Comparison of ENCODE assay signal across 2 cellular contexts in genomic region chr9:87123830-87124229, GRCh38.
TF ChIP-seq lines count a peak whose summit lies in the region.

No MANE protein-coding gene starts in this region.

TF ChIP-seq in SK-N-SH, 30 proteins besides CTCF, POLR2A, EP300 and RAD21:
- no peak for TF ChIP-seq REST (IDR thresholded peaks at IDR 0.05; ENCODE audit: low read depth, low read length)
- no peak for TF ChIP-seq RCOR1 (IDR thresholded peaks at IDR 0.05; ENCODE audit: low read length)
- no peak for TF ChIP-seq TAF1 (IDR thresholded peaks at IDR 0.05; ENCODE audit: borderline replicate concordance, low read depth, low read length)
- TF ChIP-seq RXRA (IDR thresholded peaks at IDR 0.05; ENCODE audit: borderline replicate concordance, low read depth): no peak
- no peak for TF ChIP-seq RFX5 (IDR thresholded peaks at IDR 0.05; ENCODE audit: low read length)
- no peak for TF ChIP-seq IRF3 (IDR thresholded peaks at IDR 0.05; ENCODE audit: low read depth, low read length)
- no peak for TF ChIP-seq NFIC (IDR thresholded peaks at IDR 0.05; ENCODE audit: borderline replicate concordance)
- no peak for TF ChIP-seq MEF2A (IDR thresholded peaks at IDR 0.05; ENCODE audit: borderline replicate concordance, low read depth)
- no peak for TF ChIP-seq TCF12 (IDR thresholded peaks at IDR 0.05)
- TF ChIP-seq CHD2 (IDR thresholded peaks at IDR 0.05; ENCODE audit: low read length, partially characterized antibody): no peak
- no peak for TF ChIP-seq SMC3 (IDR thresholded peaks at IDR 0.05; ENCODE audit: low read depth, low read length)
- no peak for TF ChIP-seq FOSL2 (IDR thresholded peaks at IDR 0.05; ENCODE audit: borderline replicate concordance, low read depth)
- no peak for TF ChIP-seq PBX3 (IDR thresholded peaks at IDR 0.05)
- TF ChIP-seq USF2 (IDR thresholded peaks at IDR 0.05; ENCODE audit: borderline replicate concordance, low read depth, low read length): no peak
- TF ChIP-seq MXI1 (IDR thresholded peaks at IDR 0.05; ENCODE audit: low read depth, low read length): no peak
- TF ChIP-seq GATA2 (CRISPR knock-in tag; IDR thresholded peaks at IDR 0.05): no peak
- TF ChIP-seq SIN3A (IDR thresholded peaks at IDR 0.05; ENCODE audit: borderline replicate concordance, low read depth, low read length): no peak
- TF ChIP-seq ELF1 (IDR thresholded peaks at IDR 0.05): no peak
- no peak for TF ChIP-seq POLR2AphosphoS5 (IDR thresholded peaks at IDR 0.05; ENCODE audit: low read depth, low read length)
TF ChIP-seq in SK-N-SH: peak in this region for 0.

TF ChIP-seq in SK-N-SH treated with all-trans-retinoic acid at 6 μM for 48 hours, 23 proteins besides CTCF, POLR2A, EP300 and RAD21 (continued from another document):
- TF ChIP-seq CSRNP3 (CRISPR knock-in tag; IDR thresholded peaks at IDR 0.05): no peak
- TF ChIP-seq ZNF8 (CRISPR knock-in tag; IDR thresholded peaks at IDR 0.05): no peak
- no peak for TF ChIP-seq CREB5 (CRISPR knock-in tag; IDR thresholded peaks at IDR 0.05; ENCODE audit: low read depth)
- no peak for TF ChIP-seq PPARA (CRISPR knock-in tag; IDR thresholded peaks at IDR 0.05; ENCODE audit: borderline replicate concordance)
- TF ChIP-seq ZNF70 (CRISPR knock-in tag; IDR thresholded peaks at IDR 0.05): no peak
- no peak for TF ChIP-seq BACH2 (CRISPR knock-in tag; IDR thresholded peaks at IDR 0.05; ENCODE audit: borderline replicate concordance)
- TF ChIP-seq CSDC2 (CRISPR knock-in tag; IDR thresholded peaks at IDR 0.05): no peak
- no peak for TF ChIP-seq ZFP3 (CRISPR knock-in tag; IDR thresholded peaks at IDR 0.05)
- TF ChIP-seq TOX (CRISPR knock-in tag; IDR thresholded peaks at IDR 0.05; ENCODE audit: borderline replicate concordance): no peak
- TF ChIP-seq POU6F1 (CRISPR knock-in tag; IDR thresholded peaks at IDR 0.05; ENCODE audit: borderline replicate concordance, low read depth): no peak
- no peak for TF ChIP-seq OSR1 (CRISPR knock-in tag; IDR thresholded peaks at IDR 0.05)
- no peak for TF ChIP-seq PATZ1 (CRISPR knock-in tag; IDR thresholded peaks at IDR 0.05; ENCODE audit: borderline replicate concordance)
- TF ChIP-seq ESRRG (CRISPR knock-in tag; IDR thresholded peaks at IDR 0.05): no peak
- TF ChIP-seq ISL1 (CRISPR knock-in tag; IDR thresholded peaks at IDR 0.05): no peak
- TF ChIP-seq ZNF565 (CRISPR knock-in tag; conservative IDR thresholded peaks at IDR 0.05; ENCODE audit: low read depth): no peak
